In the genomic region with DNA sequence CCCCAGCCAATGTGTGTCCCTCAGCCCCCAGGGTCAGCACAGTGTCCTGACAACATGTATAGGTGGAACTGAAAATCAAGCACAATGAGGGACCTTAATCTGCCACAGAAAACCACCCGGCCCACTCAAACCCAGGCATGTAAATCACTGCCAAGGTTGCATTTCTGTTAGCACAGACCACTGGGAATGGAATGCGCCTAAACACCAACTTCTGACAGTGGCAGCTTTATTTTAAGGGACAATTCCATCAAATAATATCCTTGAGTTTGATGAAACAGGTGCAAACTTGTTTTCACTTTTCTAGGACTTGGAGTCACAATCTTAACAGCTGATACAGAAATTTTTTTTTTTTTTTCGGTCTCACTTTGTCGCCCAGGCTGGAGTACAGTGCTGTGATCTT, we compare ENCODE assay signal across 29 cellular contexts. TPM values are rescaled to one million over a fixed set of nuclear protein-coding genes. Genes with fewer than 3 reads are reported as not detected.
DNase-seq lines count a peak whose midpoint lies in the region; ATAC-seq, FAIRE-seq and TF ChIP-seq lines count a peak whose summit lies in the region.
"Had no signal": no experiment of that assay in that cellular context is flagged by ENCODE, and none has a peak within 500 bp of the region (broad histone marks: within the 10 kb centered on the region; RNA-seq: fewer than 3 reads in every experiment).

No MANE protein-coding gene starts in this region.

- no peak for DNase-seq in GM19239 (ENCODE audit: insufficient read length, low spot score)
- no peak for DNase-seq in esophagus muscularis mucosa (ENCODE audit: extremely low spot score)
- DNase-seq in psoas muscle: no peak
- DNase-seq in tibial nerve (ENCODE audit: low spot score in 2 of 2): no peak
- no peak for DNase-seq in DMS53 treated with DMSO at 0.1 percent for 48 hours (lab: John Stamatoyannopoulos, UW; ENCODE audit: unreplicated experiment)
- no peak for DNase-seq in A172 (ENCODE audit: low spot score)
- DNase-seq: AML-193; CD4-positive, alpha-beta memory T cell; COR-L47; DMS79; EL; GDM1; GOT3; HCEC 1CT; Kasumi-1; NCI-H1092 treated with DMSO at 0.1 percent for 48 hours; NCI-H1436; NCI-H187 treated with DMSO at 0.1 percent for 48 hours; NCI-H524; NCI-H748 treated with DMSO at 0.1 percent for 48 hours; NK-92 treated with Interleukin-12 subunit alpha and Interleukin-12 subunit beta, amount 100 ng/mL, for 24 hours; PC-3; Right ventricle myocardium superior had no signal

- H3K4me1 ChIP-seq in esophagus muscularis mucosa (peaks cover 40 to 84% (median 72%) of the 10 kb centered on the region in 4 donors), psoas muscle (peaks cover 42% of the 10 kb centered on the region), thymus (ENCODE audit: control insufficient read depth, insufficient read depth, low read length) (no peaks in the 10 kb centered on the region), tibial nerve (peaks cover 0 to 52% (median 24%) of the 10 kb centered on the region in 4 donors)

- no peak for ATAC-seq in psoas muscle
- ATAC-seq: GM12878, HepG2, K562, PC-3 had no signal

- FAIRE-seq in GM19239 (lab: Jason Lieb, UNC): peak; percentile 33
- FAIRE-seq: A204.1, GM12878, HepG2, K562 had no signal

- H3K4me3 ChIP-seq in esophagus muscularis mucosa (no peak overlapping the region), psoas muscle (no peak overlapping the region), thymus (ENCODE audit: low read length) (no peak overlapping the region), tibial nerve (no peak overlapping the region)
- H3K4me3 ChIP-seq: BLaER1 treated with 17β-estradiol and CSF1 and Interleukin-3, amounts not matched to agents 10 nM and 100 nM; GM12878; K562 had no signal

- H3K27ac ChIP-seq in esophagus muscularis mucosa (replicated peaks in 1 of 4): peak overlapping the region; percentile 42 to 88 (median 49)
- H3K27ac ChIP-seq in psoas muscle: peak overlapping the region; percentile 14
- H3K27ac ChIP-seq in thymus (ENCODE audit: low read depth): peak overlapping the region; percentile 31
- no peak overlapping the region for H3K27ac ChIP-seq in tibial nerve
- H3K27ac ChIP-seq: BLaER1 treated with 17β-estradiol and CSF1 and Interleukin-3, amounts not matched to agents 10 nM and 100 nM had no signal

- H3K36me3 ChIP-seq in esophagus muscularis mucosa: peaks cover 11 to 33% (median 22%) of the 10 kb centered on the region in 4 donors
- peaks cover 0 to 24% of the 10 kb centered on the region in 2 donors for H3K36me3 ChIP-seq in psoas muscle (ENCODE audit: insufficient read depth in 1 of 2, low read depth in 1 of 2)
- no peaks in the 10 kb centered on the region for H3K36me3 ChIP-seq in thymus (ENCODE audit: control insufficient read depth, insufficient read depth)
- peaks cover 0 to 31% (median 0%) of the 10 kb centered on the region in 3 donors for H3K36me3 ChIP-seq in tibial nerve

- WGBS in esophagus muscularis mucosa: 89% methylated on average over 4 of the region's 4 CpGs
- 72 to 88% (median 76%) methylated on average over 4 of the region's 4 CpGs for WGBS in psoas muscle, 3 donors
- WGBS in thymus: 94% methylated on average over 4 of the region's 4 CpGs
- WGBS in tibial nerve, 2 donors: 85 to 94% methylated on average over 4 of the region's 4 CpGs

- TF ChIP-seq EP300 in esophagus muscularis mucosa (IDR thresholded peaks at IDR 0.05): no peak
- no peak for TF ChIP-seq EP300 in tibial nerve (IDR thresholded peaks at IDR 0.05)

- TF ChIP-seq CTCF in esophagus muscularis mucosa (IDR thresholded peaks at IDR 0.05) (no peak), psoas muscle (IDR thresholded peaks at IDR 0.05) (no peak), tibial nerve (IDR thresholded peaks at IDR 0.05) (no peak)

- intact Hi-C loops in esophagus muscularis mucosa (cut with DNase I) (no loop called here), psoas muscle (cut with DNase I) (no loop called here)

- H3K9me3 ChIP-seq in esophagus muscularis mucosa (no peaks in the 10 kb centered on the region), psoas muscle (no peaks in the 10 kb centered on the region), thymus (ENCODE audit: control insufficient read depth) (no peaks in the 10 kb centered on the region), tibial nerve (no peaks in the 10 kb centered on the region)

- TF ChIP-seq POLR2A in esophagus muscularis mucosa (IDR thresholded peaks at IDR 0.05; ENCODE audit: low read depth) (no peak), tibial nerve (IDR thresholded peaks at IDR 0.05) (no peak)

- H3K27me3 ChIP-seq in esophagus muscularis mucosa (no peaks in the 10 kb centered on the region), psoas muscle (ENCODE audit: insufficient read depth in 3 of 3, low read length in 2 of 3) (no peaks in the 10 kb centered on the region), thymus (ENCODE audit: control insufficient read depth, insufficient read depth) (no peaks in the 10 kb centered on the region), tibial nerve (no peaks in the 10 kb centered on the region)
- H3K27me3 ChIP-seq: BLaER1 treated with 17β-estradiol and CSF1 and Interleukin-3, amounts not matched to agents 10 nM and 100 nM had no signal

RNA-seq across cellular contexts. Expression of a gene that starts 37.3 kb away (rescaled TPM):
- total RNA-seq in esophagus muscularis mucosa (10 to 100 TPM; 11.6 to 22.2 (median 16.9) TPM), psoas muscle (10 to 100 TPM; 27.2 to 58.0 (median 40.4) TPM), tibial nerve (10 to 100 TPM in 2 of 4 donors, 1 to 10 TPM in 2; 8.0 to 20.1 (median 9.0) TPM)
- polyA plus RNA-seq in psoas muscle (10 to 100 TPM; 49.2 to 91.1 (median 76.2) TPM), thymus (22.7 TPM)
- total RNA-seq in A172 (2014; rRNA removed; shearing (Covaris generic)): 67.2 and 83.7 TPM in 2 replicates

Comparison
In these comparisons a context has a peak if more than half of its experiments do, and no peak if none do; other contexts are left out.
1. H3K27ac ChIP-seq: peak in esophagus muscularis mucosa (4 of 4), psoas muscle (single experiment) and thymus (single experiment); none in tibial nerve (0 of 4).